16 cellular contexts compared by ENCODE assay signal in genomic region chr19:16589917-16590316, GRCh38. TPM values are rescaled to one million over a fixed set of nuclear protein-coding genes. Genes with fewer than 3 reads are reported as not detected.
DNase-seq lines count a peak whose midpoint lies in the region; ATAC-seq, FAIRE-seq and TF ChIP-seq lines count a peak whose summit lies in the region.
"Had no signal": no experiment of that assay in that cellular context is flagged by ENCODE, and none has a peak within 500 bp of the region (broad histone marks: within the 10 kb centered on the region; RNA-seq: fewer than 3 reads in every experiment).

No MANE protein-coding gene starts in this region.

- FAIRE-seq in GM12892 (lab: Jason Lieb, UNC) = peak; percentile 82

- H3K4me3 Mint-ChIP-seq in activated naive CD4-positive, alpha-beta T cell treated with anti-CD3 and anti-CD28 coated beads for 36 hours = no peak overlapping the region
- H3K4me3 Mint-ChIP-seq: effector memory CD8-positive, alpha-beta T cell had no signal

- H3K27me3 Mint-ChIP-seq in activated naive CD4-positive, alpha-beta T cell treated with anti-CD3 and anti-CD28 coated beads for 36 hours (ENCODE audit: low read depth) = no peaks in the 10 kb centered on the region
- H3K27me3 Mint-ChIP-seq: effector memory CD8-positive, alpha-beta T cell had no signal

- ATAC-seq in HG03025 (IDR thresholded peaks at IDR 0.05; ENCODE audit: low FRiP score, unreplicated experiment) = no peak
- ATAC-seq: activated CD4-positive, CD25-positive, alpha-beta regulatory T cell treated with anti-CD3 and anti-CD28 coated beads, Interleukin-2, amount 50 U/mL, for 24 hours; effector memory CD8-positive, alpha-beta T cell had no signal

- CTCF ChIA-PET in activated naive CD4-positive, alpha-beta T cell treated with anti-CD3 and anti-CD28 coated beads for 36 hours (lab: Charles Lee) = no interaction called here

- peak; percentile 5 for DNase-seq in DMS153 (lab: John Stamatoyannopoulos, UW)
- no peak for DNase-seq in DMS153 treated with DMSO at 0.1 percent for 48 hours (lab: John Stamatoyannopoulos, UW; ENCODE audit: unreplicated experiment)
- no peak for DNase-seq in GM12892 (ENCODE audit: insufficient read length)
- DNase-seq in NCI-H345 treated with DMSO at 0.1 percent for 48 hours (lab: John Stamatoyannopoulos, UW; ENCODE audit: unreplicated experiment) = peak; percentile 61
- peak; percentile 24 to 30 for DNase-seq in erythroblast (lab: John Stamatoyannopoulos, UW)
- no peak for DNase-seq in activated naive CD4-positive, alpha-beta T cell treated with anti-CD3 and anti-CD28 coated beads for 36 hours
- DNase-seq in SKM-1 (lab: John Stamatoyannopoulos, UW; ENCODE audit: unreplicated experiment) = no peak
- DNase-seq: 8988T; activated effector memory CD4-positive, alpha-beta T cell treated with Interleukin-2 at 50 U/mL for 16 hours; brain microvascular endothelial cell; effector memory CD8-positive, alpha-beta T cell; foreskin melanocyte; SJCRH30; transverse colon had no signal

- peaks cover 81% of the 10 kb centered on the region for H3K4me1 Mint-ChIP-seq in activated naive CD4-positive, alpha-beta T cell treated with anti-CD3 and anti-CD28 coated beads for 36 hours (ENCODE audit: low read depth)

- no peak for TF ChIP-seq POLR2A in GM12892 (IDR thresholded peaks at IDR 0.05; ENCODE audit: low read depth, low read length)
- TF ChIP-seq POLR2A in erythroblast (IDR thresholded peaks at IDR 0.05; ENCODE audit: low read length) = no peak

- intact Hi-C loops in activated naive CD4-positive, alpha-beta T cell treated with anti-CD3 and anti-CD28 coated beads for 36 hours (cut with micrococcal nuclease) = loop anchor here (5.0 kb wide), 3 partner anchors 258 to 513 kb away; partner anchors contain the start of genes HAUS8, MYO9B and TPM4

- no peaks in the 10 kb centered on the region for H3K9me3 Mint-ChIP-seq in activated naive CD4-positive, alpha-beta T cell treated with anti-CD3 and anti-CD28 coated beads for 36 hours
- H3K9me3 Mint-ChIP-seq: effector memory CD8-positive, alpha-beta T cell had no signal

- H3K36me3 Mint-ChIP-seq in activated naive CD4-positive, alpha-beta T cell treated with anti-CD3 and anti-CD28 coated beads for 36 hours (ENCODE audit: low read depth) = peaks cover 3% of the 10 kb centered on the region

- H3K27ac Mint-ChIP-seq in activated naive CD4-positive, alpha-beta T cell treated with anti-CD3 and anti-CD28 coated beads for 36 hours = no peak overlapping the region

RNA-seq across cellular contexts. Expression of gene SLC35E1, which starts 17.7 kb away (rescaled TPM):
- 26.7 TPM for polyA plus RNA-seq in GM12892 (2012; ENCODE audit: missing spikeins)
- total RNA-seq in activated naive CD4-positive, alpha-beta T cell treated with anti-CD3 and anti-CD28 coated beads for 36 hours = 10 to 100 TPM; 21.7 to 22.1 TPM

RNA-seq across cellular contexts. Expression of gene MED26, which starts 38.1 kb away (rescaled TPM):
- 4.6 TPM for polyA plus RNA-seq in GM12892 (2012; ENCODE audit: missing spikeins)
- total RNA-seq in activated naive CD4-positive, alpha-beta T cell treated with anti-CD3 and anti-CD28 coated beads for 36 hours = 10 to 100 TPM; 11.3 to 11.9 TPM

RNA-seq across cellular contexts. Expression of gene CHERP, which starts 47.7 kb away (rescaled TPM):
- 11.0 TPM for polyA plus RNA-seq in GM12892 (2012; ENCODE audit: missing spikeins)
- total RNA-seq in activated naive CD4-positive, alpha-beta T cell treated with anti-CD3 and anti-CD28 coated beads for 36 hours = 10 to 100 TPM; 54.4 to 54.7 TPM

Comparison
In these comparisons a context has a peak if more than half of its experiments do, and no peak if none do; other contexts are left out.
1. DNase-seq: peak in DMS153 (single experiment), NCI-H345 treated with DMSO at 0.1 percent for 48 hours (single experiment) and erythroblast (2 of 2); none in DMS153 treated with DMSO at 0.1 percent for 48 hours (single experiment), GM12892 (single experiment), activated naive CD4-positive, alpha-beta T cell treated with anti-CD3 and anti-CD28 coated beads for 36 hours (single experiment) and SKM-1 (single experiment).